1 cellular context compared by ENCODE assay signal in genomic region chr5:118687671-118688621, GRCh38.
TF ChIP-seq lines count a peak whose summit lies in the region.

No MANE protein-coding gene starts in this region.

TF ChIP-seq in GM23338, 12 proteins besides CTCF, POLR2A, EP300 and RAD21 (continued from another document):
- no peak for TF ChIP-seq NANOG (IDR thresholded peaks at IDR 0.05; ENCODE audit: borderline replicate concordance)
- TF ChIP-seq EZH2 (IDR thresholded peaks at IDR 0.05; ENCODE audit: low read depth, unreplicated experiment), result no peak
- TF ChIP-seq ZNF331 (CRISPR knock-in tag; IDR thresholded peaks at IDR 0.05; ENCODE audit: low read depth), result no peak
- no peak for TF ChIP-seq POLR2AphosphoS5 (IDR thresholded peaks at IDR 0.05; ENCODE audit: low read depth)
- TF ChIP-seq, protein P1, sequence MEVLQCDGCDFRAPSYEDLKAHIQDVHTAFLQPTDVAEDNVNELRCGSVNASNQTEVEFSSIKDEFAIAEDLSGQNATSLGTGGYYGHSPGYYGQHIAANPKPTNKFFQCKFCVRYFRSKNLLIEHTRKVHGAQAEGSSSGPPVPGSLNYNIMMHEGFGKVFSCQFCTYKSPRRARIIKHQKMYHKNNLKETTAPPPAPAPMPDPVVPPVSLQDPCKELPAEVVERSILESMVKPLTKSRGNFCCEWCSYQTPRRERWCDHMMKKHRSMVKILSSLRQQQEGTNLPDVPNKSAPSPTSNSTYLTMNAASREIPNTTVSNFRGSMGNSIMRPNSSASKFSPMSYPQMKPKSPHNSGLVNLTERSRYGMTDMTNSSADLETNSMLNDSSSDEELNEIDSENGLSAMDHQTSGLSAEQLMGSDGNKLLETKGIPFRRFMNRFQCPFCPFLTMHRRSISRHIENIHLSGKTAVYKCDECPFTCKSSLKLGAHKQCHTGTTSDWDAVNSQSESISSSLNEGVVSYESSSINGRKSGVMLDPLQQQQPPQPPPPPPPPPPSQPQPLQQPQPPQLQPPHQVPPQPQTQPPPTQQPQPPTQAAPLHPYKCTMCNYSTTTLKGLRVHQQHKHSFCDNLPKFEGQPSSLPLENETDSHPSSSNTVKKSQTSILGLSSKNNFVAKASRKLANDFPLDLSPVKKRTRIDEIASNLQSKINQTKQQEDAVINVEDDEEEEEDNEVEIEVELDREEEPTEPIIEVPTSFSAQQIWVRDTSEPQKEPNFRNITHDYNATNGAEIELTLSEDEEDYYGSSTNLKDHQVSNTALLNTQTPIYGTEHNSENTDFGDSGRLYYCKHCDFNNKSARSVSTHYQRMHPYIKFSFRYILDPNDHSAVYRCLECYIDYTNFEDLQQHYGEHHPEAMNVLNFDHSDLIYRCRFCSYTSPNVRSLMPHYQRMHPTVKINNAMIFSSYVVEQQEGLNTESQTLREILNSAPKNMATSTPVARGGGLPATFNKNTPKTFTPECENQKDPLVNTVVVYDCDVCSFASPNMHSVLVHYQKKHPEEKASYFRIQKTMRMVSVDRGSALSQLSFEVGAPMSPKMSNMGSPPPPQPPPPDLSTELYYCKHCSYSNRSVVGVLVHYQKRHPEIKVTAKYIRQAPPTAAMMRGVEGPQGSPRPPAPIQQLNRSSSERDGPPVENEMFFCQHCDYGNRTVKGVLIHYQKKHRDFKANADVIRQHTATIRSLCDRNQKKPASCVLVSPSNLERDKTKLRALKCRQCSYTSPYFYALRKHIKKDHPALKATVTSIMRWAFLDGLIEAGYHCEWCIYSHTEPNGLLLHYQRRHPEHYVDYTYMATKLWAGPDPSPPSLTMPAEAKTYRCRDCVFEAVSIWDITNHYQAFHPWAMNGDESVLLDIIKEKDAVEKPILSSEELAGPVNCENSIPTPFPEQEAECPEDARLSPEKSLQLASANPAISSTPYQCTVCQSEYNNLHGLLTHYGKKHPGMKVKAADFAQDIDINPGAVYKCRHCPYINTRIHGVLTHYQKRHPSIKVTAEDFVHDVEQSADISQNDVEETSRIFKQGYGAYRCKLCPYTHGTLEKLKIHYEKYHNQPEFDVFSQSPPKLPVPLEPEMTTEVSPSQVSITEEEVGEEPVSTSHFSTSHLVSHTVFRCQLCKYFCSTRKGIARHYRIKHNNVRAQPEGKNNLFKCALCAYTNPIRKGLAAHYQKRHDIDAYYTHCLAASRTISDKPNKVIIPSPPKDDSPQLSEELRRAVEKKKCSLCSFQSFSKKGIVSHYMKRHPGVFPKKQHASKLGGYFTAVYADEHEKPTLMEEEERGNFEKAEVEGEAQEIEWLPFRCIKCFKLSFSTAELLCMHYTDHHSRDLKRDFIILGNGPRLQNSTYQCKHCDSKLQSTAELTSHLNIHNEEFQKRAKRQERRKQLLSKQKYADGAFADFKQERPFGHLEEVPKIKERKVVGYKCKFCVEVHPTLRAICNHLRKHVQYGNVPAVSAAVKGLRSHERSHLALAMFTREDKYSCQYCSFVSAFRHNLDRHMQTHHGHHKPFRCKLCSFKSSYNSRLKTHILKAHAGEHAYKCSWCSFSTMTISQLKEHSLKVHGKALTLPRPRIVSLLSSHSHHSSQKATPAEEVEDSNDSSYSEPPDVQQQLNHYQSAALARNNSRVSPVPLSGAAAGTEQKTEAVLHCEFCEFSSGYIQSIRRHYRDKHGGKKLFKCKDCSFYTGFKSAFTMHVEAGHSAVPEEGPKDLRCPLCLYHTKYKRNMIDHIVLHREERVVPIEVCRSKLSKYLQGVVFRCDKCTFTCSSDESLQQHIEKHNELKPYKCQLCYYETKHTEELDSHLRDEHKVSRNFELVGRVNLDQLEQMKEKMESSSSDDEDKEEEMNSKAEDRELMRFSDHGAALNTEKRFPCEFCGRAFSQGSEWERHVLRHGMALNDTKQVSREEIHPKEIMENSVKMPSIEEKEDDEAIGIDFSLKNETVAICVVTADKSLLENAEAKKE (CRISPR knock-in tag; IDR thresholded peaks at IDR 0.05), result no peak
- no peak for TF ChIP-seq STAT1 (IDR thresholded peaks at IDR 0.05; ENCODE audit: unreplicated experiment)
- TF ChIP-seq ZNF114 (CRISPR knock-in tag; IDR thresholded peaks at IDR 0.05), result no peak
